In the genomic region with DNA sequence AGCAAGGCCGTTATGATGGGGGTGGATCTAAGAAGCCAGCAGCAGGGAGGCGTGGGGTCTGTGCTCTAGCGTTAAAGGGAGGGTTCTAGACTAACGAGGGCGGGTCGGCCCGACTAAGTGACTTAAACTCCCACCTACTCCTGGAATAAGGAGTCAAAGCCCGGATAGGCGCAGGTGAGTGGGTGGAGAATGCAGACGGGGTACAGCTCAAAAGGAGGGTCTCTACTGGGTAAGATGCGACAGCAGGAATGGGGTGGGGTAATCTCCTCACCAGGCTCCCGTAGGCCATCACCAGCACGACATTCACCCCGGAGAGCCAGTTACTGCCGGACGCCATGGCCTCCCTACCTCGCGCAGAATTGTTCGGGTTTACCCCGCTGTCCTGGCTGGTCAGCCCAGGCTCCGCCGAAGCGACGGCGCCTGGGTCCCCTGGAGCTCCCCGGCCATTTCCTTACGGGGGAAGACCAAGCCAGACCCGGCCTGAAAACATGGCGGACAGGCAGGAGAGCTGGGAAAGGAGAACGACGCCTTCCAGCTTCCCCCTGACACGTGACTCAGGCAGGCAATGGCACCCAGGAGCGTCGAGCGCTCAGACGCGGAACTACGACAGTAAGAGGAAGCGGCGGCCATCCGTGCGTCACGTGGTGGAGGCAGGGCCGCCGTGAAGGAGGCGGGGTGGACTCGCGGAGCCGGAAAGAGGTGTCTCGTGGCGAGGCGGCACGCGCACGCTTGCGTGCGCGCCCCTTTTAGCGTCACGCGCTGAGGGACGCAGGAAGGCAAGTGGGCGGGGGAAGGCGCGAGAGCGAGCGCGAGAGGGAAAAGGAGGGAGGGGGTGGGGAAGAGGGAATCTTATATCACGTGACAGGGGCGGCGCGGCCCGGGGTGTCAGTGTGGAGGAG, we compare ENCODE assay signal across 8 cellular contexts. TPM values are rescaled to one million over a fixed set of nuclear protein-coding genes. Genes with fewer than 3 reads are reported as not detected.
DNase-seq lines count a peak whose midpoint lies in the region; ATAC-seq, FAIRE-seq and TF ChIP-seq lines count a peak whose summit lies in the region.

A gene with protein sequence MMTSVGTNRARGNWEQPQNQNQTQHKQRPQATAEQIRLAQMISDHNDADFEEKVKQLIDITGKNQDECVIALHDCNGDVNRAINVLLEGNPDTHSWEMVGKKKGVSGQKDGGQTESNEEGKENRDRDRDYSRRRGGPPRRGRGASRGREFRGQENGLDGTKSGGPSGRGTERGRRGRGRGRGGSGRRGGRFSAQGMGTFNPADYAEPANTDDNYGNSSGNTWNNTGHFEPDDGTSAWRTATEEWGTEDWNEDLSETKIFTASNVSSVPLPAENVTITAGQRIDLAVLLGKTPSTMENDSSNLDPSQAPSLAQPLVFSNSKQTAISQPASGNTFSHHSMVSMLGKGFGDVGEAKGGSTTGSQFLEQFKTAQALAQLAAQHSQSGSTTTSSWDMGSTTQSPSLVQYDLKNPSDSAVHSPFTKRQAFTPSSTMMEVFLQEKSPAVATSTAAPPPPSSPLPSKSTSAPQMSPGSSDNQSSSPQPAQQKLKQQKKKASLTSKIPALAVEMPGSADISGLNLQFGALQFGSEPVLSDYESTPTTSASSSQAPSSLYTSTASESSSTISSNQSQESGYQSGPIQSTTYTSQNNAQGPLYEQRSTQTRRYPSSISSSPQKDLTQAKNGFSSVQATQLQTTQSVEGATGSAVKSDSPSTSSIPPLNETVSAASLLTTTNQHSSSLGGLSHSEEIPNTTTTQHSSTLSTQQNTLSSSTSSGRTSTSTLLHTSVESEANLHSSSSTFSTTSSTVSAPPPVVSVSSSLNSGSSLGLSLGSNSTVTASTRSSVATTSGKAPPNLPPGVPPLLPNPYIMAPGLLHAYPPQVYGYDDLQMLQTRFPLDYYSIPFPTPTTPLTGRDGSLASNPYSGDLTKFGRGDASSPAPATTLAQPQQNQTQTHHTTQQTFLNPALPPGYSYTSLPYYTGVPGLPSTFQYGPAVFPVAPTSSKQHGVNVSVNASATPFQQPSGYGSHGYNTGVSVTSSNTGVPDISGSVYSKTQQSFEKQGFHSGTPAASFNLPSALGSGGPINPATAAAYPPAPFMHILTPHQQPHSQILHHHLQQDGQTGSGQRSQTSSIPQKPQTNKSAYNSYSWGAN (plus strand): TSS at position 885 of the 899 bp plus-strand sequence. CDS start 4,169 bp downstream, outside the sequence.

- peak within 1 kb of the TSS; percentile 99 for H3K4me2 ChIP-seq in Loucy (ENCODE audit: low read depth, low read length, poor library complexity, severe bottlenecking)

- peaks cover 95% of the 10 kb centered on the region for H3K79me2 ChIP-seq in Loucy (ENCODE audit: insufficient read depth, low read length)

- peak within 1 kb of the TSS; percentile 96 for H3K4me3 Mint-ChIP-seq in natural killer cell

- peak; percentile 85; the same call in 1 of the 2 replicates for TF ChIP-seq POLR2A in H54 (IDR thresholded peaks at IDR 0.05; ENCODE audit: low read depth, low read length)
- peak; percentile 92 for TF ChIP-seq POLR2A in Raji (IDR thresholded peaks at IDR 0.05; ENCODE audit: insufficient read depth, low read depth, low read length)

- H3K36me3 Mint-ChIP-seq in natural killer cell, result peaks cover 6% of the 10 kb centered on the region

- peaks cover 68% of the 10 kb centered on the region for H4K20me1 ChIP-seq in Loucy (ENCODE audit: insufficient read depth, low read length, poor library complexity, severe bottlenecking)

- H2AFZ ChIP-seq in Loucy (ENCODE audit: low read length), result peak within 1 kb of the TSS; percentile 76

- no peaks in the 10 kb centered on the region for H3F3A ChIP-seq in Loucy (ENCODE audit: low read depth)

- no peak for TF ChIP-seq CTCF in Loucy (conservative IDR thresholded peaks at IDR 0.05; ENCODE audit: low read length)
- no peak for TF ChIP-seq CTCF in natural killer cell (IDR thresholded peaks at IDR 0.05)

- peaks cover 0 to 2% of the 10 kb centered on the region in 2 donors for H3K27me3 Mint-ChIP-seq in natural killer cell (ENCODE audit: low read depth in 2 of 2)

- H3K9me3 ChIP-seq in Loucy (ENCODE audit: insufficient read depth, low read depth, low read length), result no peaks in the 10 kb centered on the region

- peaks cover 63 to 75% of the 10 kb centered on the region in 2 donors for H3K4me1 Mint-ChIP-seq in natural killer cell

- H3K4me3 ChIP-seq in Loucy (ENCODE audit: low read length, poor library complexity, severe bottlenecking), result peak within 1 kb of the TSS; percentile 91

- H3K27me3 ChIP-seq in Loucy (ENCODE audit: insufficient read depth, low read length, poor library complexity, severe bottlenecking), result no peaks in the 10 kb centered on the region

- no peaks in the 10 kb centered on the region for H3K9me2 ChIP-seq in Loucy (replicated peaks; ENCODE audit: low read depth, low read length)

- peak; percentile 85 to 94 (median 90) for ATAC-seq in natural killer cell

- peak; percentile 88 for FAIRE-seq in H54 (lab: Jason Lieb, UNC)

- peaks cover 55% of the 10 kb centered on the region for H3K4me1 ChIP-seq in Loucy (ENCODE audit: insufficient read depth, low read length, poor library complexity, severe bottlenecking)

- DNase-seq in EL, result peak; percentile 99
- peak; percentile 88 for DNase-seq in H54 (ENCODE audit: insufficient read length, low spot score)
- DNase-seq in activated T-helper 9 cell treated with anti-CD3 and anti-CD28 coated beads, Interleukin-2, amount 50 U/mL, for 16 hours (ENCODE audit: low read depth), result peak; percentile 99
- DNase-seq in fibroblast of peridontal ligament (ENCODE audit: extremely low read depth), result peak; percentile 98
- DNase-seq in natural killer cell, result peak; percentile 98
- peak; percentile 98 for DNase-seq in stimulated activated naive CD4-positive, alpha-beta T cell treated with Interleukin-2 at 50 U/mL for 16 hours (lab: John Stamatoyannopoulos, UW)

- H3K9me3 Mint-ChIP-seq in natural killer cell, result no peaks in the 10 kb centered on the region

- intact Hi-C loops in natural killer cell (cut with micrococcal nuclease), result loop anchor here (1.0 to 10.0 kb wide), 2 partner anchors 52 to 256 kb away; a partner anchor contains a TSS

- H3K27ac Mint-ChIP-seq in natural killer cell, result peak within 1 kb of the TSS; percentile 97 to 98

- H3K36me3 ChIP-seq in Loucy (ENCODE audit: insufficient read depth, low read length), result peaks cover 11% of the 10 kb centered on the region

- H3K9ac ChIP-seq in Loucy (ENCODE audit: low read depth, low read length, poor library complexity, severe bottlenecking), result peak within 1 kb of the TSS; percentile 97

RNA-seq across cellular contexts. Expression of the gene that starts here (rescaled TPM):
- 100 to 1,000 TPM; 195 to 220 (median 218) TPM for total RNA-seq in natural killer cell

Comparison
In these comparisons a context has a peak if more than half of its experiments do, and no peak if none do; other contexts are left out.
1. Peak in every context shown above with its lines: DNase-seq, ATAC-seq and H3K4me3 ChIP-seq.